8 cellular contexts compared by ENCODE assay signal in genomic region chr1:54763814-54764131, GRCh38. TPM values are rescaled to one million over a fixed set of nuclear protein-coding genes. Genes with fewer than 3 reads are reported as not detected.
DNase-seq lines count a peak whose midpoint lies in the region; ATAC-seq, FAIRE-seq and TF ChIP-seq lines count a peak whose summit lies in the region.

No MANE protein-coding gene starts in this region.

- H3K36me3 ChIP-seq in heart left ventricle, result peaks cover 0 to 5% (median 0%) of the 10 kb centered on the region in 9 donors
- no peaks in the 10 kb centered on the region for H3K36me3 ChIP-seq in keratinocyte (ENCODE audit: control insufficient read depth in 2 of 2, extremely low read depth in 1 of 2, insufficient read depth in 2 of 2, low read length in 2 of 2)
- no peaks in the 10 kb centered on the region for H3K36me3 ChIP-seq in thyroid gland

- FAIRE-seq in keratinocyte (lab: Jason Lieb, UNC), result no peak
- no peak for FAIRE-seq in RCC 7860 (lab: Jason Lieb, UNC)

- ATAC-seq in heart left ventricle (no peak), left ventricle myocardium superior (no peak)
- no peak for ATAC-seq in activated T-helper 17 cell treated with anti-CD3 and anti-CD28 coated beads, Interleukin-2, amount 50 U/mL, for 72 hours (replicated peaks)

- H3K27ac ChIP-seq in heart left ventricle (peak overlapping the region in 9 of 12 donors; percentile 39 to 84 (median 69)), keratinocyte (ENCODE audit: control insufficient read depth, insufficient read depth, low read length) (peak overlapping the region; percentile 83), thyroid gland (peak overlapping the region in 1 of 3 donors; percentile 53)

- no peaks in the 10 kb centered on the region for H3K36me3 Mint-ChIP-seq in activated T-helper 17 cell treated with anti-CD3 and anti-CD28 coated beads, Interleukin-2, amount 50 U/mL, for 72 hours (ENCODE audit: low read depth)

- H3K4me2 ChIP-seq in keratinocyte (ENCODE audit: control insufficient read depth, extremely low read depth, insufficient read depth, low read depth, low read length), result peak overlapping the region; percentile 73

- no peaks in the 10 kb centered on the region for H3K9me3 ChIP-seq in heart left ventricle
- H3K9me3 ChIP-seq in keratinocyte (ENCODE audit: control insufficient read depth, low read depth, low read length), result no peaks in the 10 kb centered on the region
- H3K9me3 ChIP-seq in thyroid gland, result no peaks in the 10 kb centered on the region

- H3K27me3 Mint-ChIP-seq in activated T-helper 17 cell treated with anti-CD3 and anti-CD28 coated beads, Interleukin-2, amount 50 U/mL, for 72 hours, result no peaks in the 10 kb centered on the region

- TF ChIP-seq POLR2A in heart left ventricle (IDR thresholded peaks at IDR 0.05) (no peak), thyroid gland (IDR thresholded peaks at IDR 0.05) (no peak)

- dilution Hi-C loops in keratinocyte (cut with MboI; ENCODE audit: extremely low pct_ligation_motif_present, low sequenced_read_pairs), result no loop called here

- peaks cover 11% of the 10 kb centered on the region for H3K4me1 Mint-ChIP-seq in activated T-helper 17 cell treated with anti-CD3 and anti-CD28 coated beads, Interleukin-2, amount 50 U/mL, for 72 hours

- H3K4me1 ChIP-seq in heart left ventricle, result peaks cover 0 to 20% (median 10%) of the 10 kb centered on the region in 12 donors
- peaks cover 7% of the 10 kb centered on the region for H3K4me1 ChIP-seq in keratinocyte (ENCODE audit: control insufficient read depth, extremely low read depth, insufficient read depth, low read length)
- peaks cover 3 to 10% of the 10 kb centered on the region in 2 donors for H3K4me1 ChIP-seq in thyroid gland

- H3K27ac Mint-ChIP-seq in activated T-helper 17 cell treated with anti-CD3 and anti-CD28 coated beads, Interleukin-2, amount 50 U/mL, for 72 hours, result peak overlapping the region; percentile 89

- H3K9me3 Mint-ChIP-seq in activated T-helper 17 cell treated with anti-CD3 and anti-CD28 coated beads, Interleukin-2, amount 50 U/mL, for 72 hours, result no peaks in the 10 kb centered on the region

- H4K20me1 ChIP-seq in keratinocyte (ENCODE audit: control insufficient read depth, extremely low read depth, insufficient read depth, low read length), result no peaks in the 10 kb centered on the region

- H3K9ac ChIP-seq in keratinocyte (ENCODE audit: control insufficient read depth, extremely low read depth, insufficient read depth, low read length), result peak overlapping the region; percentile 96

- H2AFZ ChIP-seq in keratinocyte (ENCODE audit: control insufficient read depth, low read length), result peak overlapping the region; percentile 98

- H3K27me3 ChIP-seq in heart left ventricle, result no peaks in the 10 kb centered on the region
- H3K27me3 ChIP-seq in keratinocyte (ENCODE audit: control insufficient read depth, extremely low read depth, insufficient read depth, low read length), result no peaks in the 10 kb centered on the region
- no peaks in the 10 kb centered on the region for H3K27me3 ChIP-seq in thyroid gland

- 2 to 4% (median 3%) methylated on average over 11 of the region's 11 CpGs for WGBS in heart left ventricle, 4 donors
- WGBS in thyroid gland, 2 donors, result 1 to 2% methylated on average over 11 of the region's 11 CpGs

- peak overlapping the region; percentile 38 to 95 (median 84) for H3K4me3 ChIP-seq in heart left ventricle
- H3K4me3 ChIP-seq in keratinocyte (ENCODE audit: control insufficient read depth in 2 of 3, extremely low read depth in 1 of 3, insufficient read depth in 2 of 3, low read depth in 1 of 3, low read length in 3 of 3), result peak overlapping the region; percentile 83 to 98 (median 94)
- peak overlapping the region; percentile 59 to 62 (median 61) for H3K4me3 ChIP-seq in thyroid gland (replicated peaks in 1 of 3)

- no peak for DNase-seq in heart left ventricle
- no peak for DNase-seq in left ventricle myocardium superior
- DNase-seq in keratinocyte (ENCODE audit: low read depth, low spot score), result no peak
- DNase-seq in thyroid gland, result no peak
- DNase-seq in RCC 7860 (ENCODE audit: low spot score), result no peak
- DNase-seq in amygdala (lab: John Stamatoyannopoulos, UW), result no peak
- DNase-seq in AG20443 (ENCODE audit: low spot score), result no peak

- peaks cover 2% of the 10 kb centered on the region for H3K9me1 ChIP-seq in keratinocyte (ENCODE audit: control insufficient read depth, extremely low read depth, insufficient read depth, low read length)

- peak overlapping the region; percentile 93 for H3K4me3 Mint-ChIP-seq in activated T-helper 17 cell treated with anti-CD3 and anti-CD28 coated beads, Interleukin-2, amount 50 U/mL, for 72 hours

- TF ChIP-seq CTCF in heart left ventricle (IDR thresholded peaks at IDR 0.05) (no peak), keratinocyte (optimal IDR thresholded peaks at IDR 0.05 in 1 of 3, IDR thresholded peaks at IDR 0.05 in 1 of 3, conservative IDR thresholded peaks at IDR 0.05 in 1 of 3; ENCODE audit: extremely low read depth in 1 of 3, insufficient read depth in 2 of 3, low read length in 3 of 3) (no peak), thyroid gland (IDR thresholded peaks at IDR 0.05) (no peak)

- peaks cover 14% of the 10 kb centered on the region for H3K79me2 ChIP-seq in keratinocyte (ENCODE audit: control insufficient read depth, insufficient read depth, low read length)

- intact Hi-C loops in heart left ventricle (cut with DNase I) (loop anchor here in 4 of 10 donors (1.0 to 5.0 kb wide), 3 partner anchors 46 to 49 kb away; partner anchors contain the start of gene TTC4 (in 3 of the 4)), left ventricle myocardium superior (cut with micrococcal nuclease) (no loop called here), thyroid gland (cut with DNase I) (no loop called here)

RNA-seq across cellular contexts. Expression of gene PARS2, which starts 0.6 kb away (rescaled TPM):
- total RNA-seq in heart left ventricle (1 to 10 TPM; 4.5 to 7.7 (median 5.3) TPM), left ventricle myocardium superior (4.0 TPM), thyroid gland (1 to 10 TPM; 4.8 to 7.4 (median 6.0) TPM)
- polyA plus RNA-seq in heart left ventricle (1 to 10 TPM; 1.7 to 4.5 TPM), keratinocyte (2.7 to 4.3 TPM (median 3.0 TPM) in 3 replicates)
- total RNA-seq in activated T-helper 17 cell treated with anti-CD3 and anti-CD28 coated beads, Interleukin-2, amount 50 U/mL, for 72 hours, result 1 to 10 TPM; 4.7 to 6.6 TPM
- 0.95 TPM for polyA plus RNA-seq in keratinocyte (2011; ENCODE audit: low read depth)
- 3.3 and 3.7 TPM in 2 replicates for polyA plus RNA-seq in keratinocyte (2011; cell fraction: cytosol; rRNA removed)
- polyA plus RNA-seq in keratinocyte (2011; cell fraction: nucleus; rRNA removed), result 4.0 and 4.3 TPM in 2 replicates
- polyA plus RNA-seq in keratinocyte (2012; ENCODE audit: low replicate concordance), result 3.5 and 4.5 TPM in 2 replicates
- 4.2 to 9.8 TPM (median 4.2 TPM) in 3 replicates for polyA minus RNA-seq in keratinocyte
- 6.1 TPM for polyA minus RNA-seq in keratinocyte (2011; cell fraction: cytosol; rRNA and poly(A)+ RNA removed)
- polyA minus RNA-seq in keratinocyte (2011; cell fraction: nucleus; rRNA and poly(A)+ RNA removed), result 2.5 and 4.7 TPM in 2 replicates

RNA-seq across cellular contexts. Expression of gene TTC22, which starts 37.4 kb away (rescaled TPM):
- 1 to 10 TPM in 1 of 9 donors, under 1 TPM in 6, not detected in 2; 0.12 to 2.5 (median 0.29) TPM for total RNA-seq in heart left ventricle
- polyA plus RNA-seq in heart left ventricle, result under 1 TPM; 0.06 to 0.19 TPM
- total RNA-seq in left ventricle myocardium superior, result 0.17 TPM
- 10 to 100 TPM in 1 of 2 donors, 1 to 10 TPM in 1; 3.6 to 10.6 TPM for total RNA-seq in activated T-helper 17 cell treated with anti-CD3 and anti-CD28 coated beads, Interleukin-2, amount 50 U/mL, for 72 hours
- polyA plus RNA-seq in keratinocyte, result 5.1 to 8.0 TPM (median 7.2 TPM) in 3 replicates
- 2.5 TPM for polyA plus RNA-seq in keratinocyte (2011; ENCODE audit: low read depth)
- polyA plus RNA-seq in keratinocyte (2011; cell fraction: cytosol; rRNA removed), result 5.6 and 7.2 TPM in 2 replicates
- 12.2 and 14.7 TPM in 2 replicates for polyA plus RNA-seq in keratinocyte (2011; cell fraction: nucleus; rRNA removed)
- polyA plus RNA-seq in keratinocyte (2012; ENCODE audit: low replicate concordance), result 6.3 and 8.4 TPM in 2 replicates
- polyA minus RNA-seq in keratinocyte, result 4.4 to 9.1 TPM (median 7.2 TPM) in 3 replicates
- 19.4 TPM for polyA minus RNA-seq in keratinocyte (2011; cell fraction: cytosol; rRNA and poly(A)+ RNA removed)
- 9.3 and 9.6 TPM in 2 replicates for polyA minus RNA-seq in keratinocyte (2011; cell fraction: nucleus; rRNA and poly(A)+ RNA removed)
- 10 to 100 TPM in 3 of 4 donors, 1 to 10 TPM in 1; 8.0 to 14.0 (median 11.1) TPM for total RNA-seq in thyroid gland

RNA-seq across cellular contexts. Expression of gene TTC4, which starts 48.1 kb away (rescaled TPM):
- total RNA-seq in heart left ventricle, result 10 to 100 TPM in 8 of 9 donors, 1 to 10 TPM in 1; 9.5 to 24.0 (median 15.2) TPM
- polyA plus RNA-seq in heart left ventricle, result 10 to 100 TPM in 1 of 2 donors, 1 to 10 TPM in 1; 9.9 to 24.1 TPM
- total RNA-seq in left ventricle myocardium superior, result 13.2 TPM
- 10 to 100 TPM; 15.1 to 26.4 TPM for total RNA-seq in activated T-helper 17 cell treated with anti-CD3 and anti-CD28 coated beads, Interleukin-2, amount 50 U/mL, for 72 hours
- 33.6 to 40.3 TPM (median 37.2 TPM) in 3 replicates for polyA plus RNA-seq in keratinocyte
- polyA plus RNA-seq in keratinocyte (2011; ENCODE audit: low read depth), result 21.8 TPM
- polyA plus RNA-seq in keratinocyte (2011; cell fraction: cytosol; rRNA removed), result 29.5 and 38.3 TPM in 2 replicates
- 41.8 and 43.3 TPM in 2 replicates for polyA plus RNA-seq in keratinocyte (2011; cell fraction: nucleus; rRNA removed)
- polyA plus RNA-seq in keratinocyte (2012; ENCODE audit: low replicate concordance), result 26.3 and 36.6 TPM in 2 replicates
- polyA minus RNA-seq in keratinocyte, result 27.7 to 27.8 TPM (median 27.7 TPM) in 3 replicates
- 14.0 TPM for polyA minus RNA-seq in keratinocyte (2011; cell fraction: cytosol; rRNA and poly(A)+ RNA removed)
- polyA minus RNA-seq in keratinocyte (2011; cell fraction: nucleus; rRNA and poly(A)+ RNA removed), result 12.0 and 22.2 TPM in 2 replicates
- 10 to 100 TPM; 12.6 to 26.0 (median 21.8) TPM for total RNA-seq in thyroid gland
